Comparison of ENCODE assay signal across 7 cellular contexts in the genomic region with DNA sequence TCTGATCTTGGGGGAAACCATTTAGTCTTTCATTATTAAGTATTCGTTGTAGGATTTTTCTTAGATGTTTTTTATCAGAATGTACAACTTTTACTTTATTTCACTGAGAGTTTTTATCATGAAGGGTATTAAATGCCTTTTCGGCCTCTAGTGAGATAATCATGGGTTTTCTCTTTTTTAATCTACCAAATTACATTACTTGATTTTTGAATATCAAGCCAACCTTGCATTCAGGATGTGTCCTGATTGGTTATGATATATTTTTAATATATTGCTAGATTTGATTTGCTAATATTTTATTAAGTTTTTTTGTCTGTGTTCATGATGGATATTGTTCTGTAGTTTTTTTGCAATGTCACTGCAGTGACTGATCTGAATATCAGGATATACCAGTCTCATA.
"Had no signal": no experiment of that assay in that cellular context is flagged by ENCODE, and none has a peak within 500 bp of the region (broad histone marks: within the 10 kb centered on the region; RNA-seq: fewer than 3 reads in every experiment).

No MANE protein-coding gene starts in this region.

- H3K4me1 ChIP-seq: HAP-1 had no signal

- H3K27ac Mint-ChIP-seq: IgD-negative memory B cell had no signal

- FAIRE-seq: HepG2 had no signal

- ATAC-seq: HCT116, HepG2 had no signal

- H3K4me3 ChIP-seq: HAP-1 had no signal

- DNase-seq: GOT3, H7, KG1 had no signal

- H3K27me3 Mint-ChIP-seq: IgD-negative memory B cell had no signal

- H3K4me3 Mint-ChIP-seq: IgD-negative memory B cell had no signal

- H3K9me3 ChIP-seq: HAP-1 had no signal
